ENCODE assay signal across 8 cellular contexts in the genomic region with DNA sequence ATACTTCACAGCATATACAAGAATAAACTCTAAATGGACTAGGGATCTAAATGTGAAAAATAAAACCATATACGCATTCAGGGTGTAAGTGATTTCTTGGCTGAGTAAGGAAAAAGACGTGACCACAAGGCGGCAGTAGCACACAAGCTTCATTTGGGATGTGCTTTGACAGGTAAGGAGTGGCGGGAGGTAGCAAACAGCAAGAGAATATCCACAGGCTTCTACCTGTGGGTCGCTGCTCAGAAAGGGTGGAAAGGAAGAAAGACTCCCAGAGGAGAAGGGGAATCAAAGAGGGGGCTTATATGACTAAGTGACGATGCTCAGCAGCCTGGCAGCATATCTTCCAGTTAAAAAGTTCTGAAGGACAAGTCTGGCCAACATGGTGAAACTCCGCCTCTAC. TPM values are rescaled to one million over a fixed set of nuclear protein-coding genes. Genes with fewer than 3 reads are reported as not detected.
A peak's percentile ranks its signal among the peaks of the same experiment; 100 is the strongest.
DNase-seq lines count a peak whose midpoint lies in the region; ATAC-seq lines count a peak whose summit lies in the region.

No MANE protein-coding gene starts in this region.

- peak; percentile 56 for DNase-seq in ACHN
- DNase-seq in H7, result peak; percentile 49
- DNase-seq in NCI-H526 treated with DMSO at 0.1 percent for 48 hours (lab: John Stamatoyannopoulos, UW), result peak; percentile 37
- DNase-seq in activated CD4-positive, alpha-beta T cell treated with anti-CD3 and anti-CD28 coated beads, Interleukin-2, amount 50 U/mL, for 24 hours (ENCODE audit: low read depth in 1 of 2, low spot score in 1 of 2), result peak; percentile 51 to 72
- DNase-seq in dermis blood vessel endothelial cell, result peak; percentile 86
- DNase-seq in lung microvascular endothelial cell (ENCODE audit: low read depth in 2 of 2), result peak; percentile 80 to 84
- DNase-seq in stimulated activated CD8-positive, alpha-beta memory T cell treated with anti-CD3 and anti-CD28 coated beads, Interleukin-15, amount 100 ng/mL, for 4 hours (ENCODE audit: low read depth in 2 of 2), result peak; percentile 42 to 62

- ATAC-seq in HG03039 (IDR thresholded peaks at IDR 0.05; ENCODE audit: unreplicated experiment), result no peak

- H3K36me3 ChIP-seq in H7 (replicated peaks; ENCODE audit: control insufficient read depth, insufficient read depth, low read length), result no peaks in the 10 kb centered on the region

- in situ Hi-C loops in ACHN (cut with HindIII; ENCODE audit: low pct_ligation_motif_present, low pct_unique_long_range_greater_than_20kb, low sequenced_read_pairs), result no loop called here

- no peak overlapping the region for H3K4me3 ChIP-seq in H7 (ENCODE audit: insufficient read depth, low read depth, low read length)

- H3K27me3 ChIP-seq in H7 (ENCODE audit: control insufficient read depth, insufficient read depth, low read length), result no peaks in the 10 kb centered on the region

RNA-seq across cellular contexts. Expression of a gene that starts 2.5 kb away (rescaled TPM):
- total RNA-seq in H7 (2014; rRNA removed; shearing (Covaris generic)), result 53.8 and 85.3 TPM in 2 replicates
- 36.7 and 38.8 TPM in 2 replicates for total RNA-seq in dermis blood vessel endothelial cell
- total RNA-seq in lung microvascular endothelial cell, result 17.9 and 30.2 TPM in 2 replicates

RNA-seq across cellular contexts. Expression of a gene that starts 34.3 kb away (rescaled TPM):
- total RNA-seq in H7 (2014; rRNA removed; shearing (Covaris generic)), result 42.7 and 49.3 TPM in 2 replicates
- 42.2 and 44.2 TPM in 2 replicates for total RNA-seq in dermis blood vessel endothelial cell
- 17.0 and 25.0 TPM in 2 replicates for total RNA-seq in lung microvascular endothelial cell

RNA-seq across cellular contexts. Expression of a gene that starts 48.3 kb away (rescaled TPM):
- total RNA-seq in H7 (2014; rRNA removed; shearing (Covaris generic)), result 20.0 and 25.2 TPM in 2 replicates
- total RNA-seq in dermis blood vessel endothelial cell (24.2 and 24.3 TPM in 2 replicates), lung microvascular endothelial cell (12.0 and 14.5 TPM in 2 replicates)
